ENCODE assay signal across 34 cellular contexts in genomic region chr5:133179405-133179804, GRCh38.
"Had no signal": no experiment of that assay in that cellular context is flagged by ENCODE, and none has a peak within 500 bp of the region (broad histone marks: within the 10 kb centered on the region; RNA-seq: fewer than 3 reads in every experiment).

No MANE protein-coding gene starts in this region.

- H3K36me3 ChIP-seq: MG63 had no signal

- H3K9me3 ChIP-seq: MG63 had no signal

- DNase-seq: Karpas-422, Kasumi-1, MG63, MM.1S, MV-4-11, NCI-H1048, NCI-H1092, NCI-H1092 treated with DMSO at 0.1 percent for 48 hours, NCI-H1105, NCI-H1105 treated with DMSO at 0.1 percent for 48 hours, NCI-H1417, NCI-H1417 treated with DMSO at 0.1 percent for 48 hours, NCI-H1436, NCI-H1436 treated with DMSO at 0.1 percent for 48 hours, NCI-H146, NCI-H1694, NCI-H1694 treated with DMSO at 0.1 percent for 48 hours, NCI-H187, NCI-H187 treated with DMSO at 0.1 percent for 48 hours, NCI-H1930, NCI-H2029, NCI-H2029 treated with DMSO at 0.1 percent for 48 hours, NCI-H2081, NCI-H2081 treated with DMSO at 0.1 percent for 48 hours, NCI-H2107, NCI-H2171, NCI-H2171 treated with DMSO at 0.1 percent for 48 hours, NCI-H2227 treated with DMSO at 0.1 percent for 48 hours, NCI-H226, NCI-H345, NCI-H446, NCI-H446 treated with DMSO at 0.1 percent for 48 hours, NCI-H510A, NCI-H510A treated with DMSO at 0.1 percent for 48 hours had no signal

- H3K4me3 ChIP-seq: MG63 had no signal
